Comparison of ENCODE assay signal across 8 cellular contexts in genomic region chr9:132769895-132770774, GRCh38.
DNase-seq lines count a peak whose midpoint lies in the region; ATAC-seq, FAIRE-seq and TF ChIP-seq lines count a peak whose summit lies in the region.

No MANE protein-coding gene starts in this region.

- H3K4me3 ChIP-seq in Panc1 (ENCODE audit: low read depth in 2 of 2, low read length in 2 of 2) (peak overlapping the region; percentile 58 to 83), gastroesophageal sphincter (peak overlapping the region; percentile 72 to 77), neuronal stem cell (ENCODE audit: low read length in 2 of 2) (peak overlapping the region; percentile 47 to 81)

- H2BK15ac ChIP-seq in neuronal stem cell (ENCODE audit: low read length): peak overlapping the region; percentile 51

- no peak overlapping the region for H4K8ac ChIP-seq in neuronal stem cell (ENCODE audit: low read depth, low read length)

- H2AFZ ChIP-seq in neuronal stem cell (ENCODE audit: low read length): peak overlapping the region; percentile 85

- no peak overlapping the region for H3K4ac ChIP-seq in neuronal stem cell (ENCODE audit: low read length)

- WGBS in gastroesophageal sphincter (ENCODE audit: low coverage in 1 of 2), 2 donors: 0 to 4% methylated on average over 3 to 8 of the region's 54 CpGs
- no CpG with 5 or more reads among the region's 54 CpGs for WGBS in neuronal stem cell (ENCODE audit: extremely low coverage in 2 of 2, insufficient read length in 2 of 2, insufficient replicate concordance in 1 of 2), 2 donors

- peak; percentile 66 for FAIRE-seq in GM12892 (lab: Jason Lieb, UNC)

- H3K4me2 ChIP-seq in neuronal stem cell (ENCODE audit: insufficient read depth, low read length, poor library complexity, severe bottlenecking): peak overlapping the region; percentile 92

- peak overlapping the region; percentile 78 for H2BK120ac ChIP-seq in neuronal stem cell (ENCODE audit: low read depth, low read length)

- no TSS peak for BruUV-seq in Panc1 (replicated peaks; lab: Mats Ljungman, UMichigan)

- ATAC-seq in HG02981 (IDR thresholded peaks at IDR 0.05; ENCODE audit: unreplicated experiment) (peak; percentile 40), Panc1 (peak; percentile 82), gastroesophageal sphincter (peak; percentile 78), HG03460 (IDR thresholded peaks at IDR 0.05; ENCODE audit: unreplicated experiment) (no peak)

- no peak overlapping the region for H3K23ac ChIP-seq in neuronal stem cell (ENCODE audit: low read depth, low read length, poor library complexity)

- TF ChIP-seq CTCF in Panc1 (IDR thresholded peaks at IDR 0.05) (no peak), gastroesophageal sphincter (IDR thresholded peaks at IDR 0.05) (no peak)

- TF ChIP-seq POLR2A in GM12892 (IDR thresholded peaks at IDR 0.05; ENCODE audit: low read depth, low read length) (peak; percentile 70), gastroesophageal sphincter (IDR thresholded peaks at IDR 0.05) (peak in 1 of 2 donors; percentile 40)

- peak overlapping the region; percentile 92 for H3K18ac ChIP-seq in neuronal stem cell (ENCODE audit: low read length)

- POLR2A ChIA-PET in Panc1 (lab: Charles Lee): no interaction called here

- H3K36me3 ChIP-seq in Panc1 (ENCODE audit: control insufficient read depth, insufficient read depth, low read length) (no peaks in the 10 kb centered on the region), gastroesophageal sphincter (no peaks in the 10 kb centered on the region), neuronal stem cell (replicated peaks in 1 of 2; ENCODE audit: control insufficient read depth in 2 of 2, insufficient read depth in 2 of 2, low read length in 2 of 2) (no peaks in the 10 kb centered on the region)

- H4K91ac ChIP-seq in neuronal stem cell (ENCODE audit: low read depth, low read length, poor library complexity): no peak overlapping the region

- H3K27ac ChIP-seq in Panc1 (ENCODE audit: low read length): peak overlapping the region; percentile 80
- H3K27ac ChIP-seq in gastroesophageal sphincter: peak overlapping the region; percentile 12 to 82 (median 81)
- no peak overlapping the region for H3K27ac ChIP-seq in neuronal stem cell (replicated peaks; ENCODE audit: low read length)
- H3K27ac ChIP-seq in substantia nigra (ENCODE audit: low read depth, low read length, poor library complexity, severe bottlenecking): peak overlapping the region; percentile 52

- peak overlapping the region; percentile 1 for H2AK5ac ChIP-seq in neuronal stem cell (ENCODE audit: low read depth, low read length)

- H3K4me1 ChIP-seq in Panc1 (ENCODE audit: control insufficient read depth, insufficient read depth, low read length) (no peaks in the 10 kb centered on the region), gastroesophageal sphincter (peaks cover 0 to 21% (median 7%) of the 10 kb centered on the region in 3 donors), neuronal stem cell (ENCODE audit: control insufficient read depth in 2 of 2, insufficient read depth in 1 of 2, low read depth in 1 of 2, low read length in 2 of 2) (peaks cover 9 to 10% of the 10 kb centered on the region in 2 donors)

- H3K27me3 ChIP-seq in Panc1 (ENCODE audit: control insufficient read depth, insufficient read depth, low read length) (no peaks in the 10 kb centered on the region), gastroesophageal sphincter (no peaks in the 10 kb centered on the region), neuronal stem cell (ENCODE audit: control insufficient read depth in 3 of 3, insufficient read depth in 3 of 3, low read depth in 1 of 3, low read length in 3 of 3) (peaks cover 0 to 3% (median 0%) of the 10 kb centered on the region in 3 experiments)

- TF ChIP-seq EP300 in gastroesophageal sphincter (IDR thresholded peaks at IDR 0.05): no peak

- DNase-seq in GM12892 (ENCODE audit: insufficient read length) (peak; percentile 74), Panc1 (ENCODE audit: low read depth, low spot score) (no peak), neuronal stem cell (ENCODE audit: low spot score) (peak; percentile 48), substantia nigra (lab: John Stamatoyannopoulos, UW) (peak in 23 of 49 donors; percentile 10 to 59 (median 31))
- peak; percentile 86 for DNase-seq in activated effector memory CD4-positive, alpha-beta T cell treated with anti-CD3 and anti-CD28 coated beads, Interleukin-2, amount 50 U/mL, for 16 hours

- H2BK12ac ChIP-seq in neuronal stem cell (ENCODE audit: low read length): no peak overlapping the region

- CTCF ChIA-PET in Panc1 (lab: Charles Lee): interaction anchor here (0.6 kb wide), 1 partner anchor 42 kb away, joined by 3 read pairs; no protein-coding TSS in a partner anchor

- in situ Hi-C loops in Panc1 (cut with HindIII; ENCODE audit: low pct_unique_long_range_greater_than_20kb, low sequenced_read_pairs): no loop called here

- no peak overlapping the region for H3K14ac ChIP-seq in neuronal stem cell (ENCODE audit: low read length)

- no peaks in the 10 kb centered on the region for H3K79me1 ChIP-seq in neuronal stem cell (ENCODE audit: low read depth, low read length)

- no peaks in the 10 kb centered on the region for H3K9me3 ChIP-seq in Panc1 (ENCODE audit: control insufficient read depth, insufficient read depth, low read depth, low read length)
- H3K9me3 ChIP-seq in gastroesophageal sphincter: no peaks in the 10 kb centered on the region
- peaks cover 0 to 3% of the 10 kb centered on the region in 2 donors for H3K9me3 ChIP-seq in neuronal stem cell (replicated peaks in 1 of 2; ENCODE audit: control insufficient read depth in 2 of 2, insufficient read depth in 1 of 2, low read depth in 1 of 2, low read length in 2 of 2)

- intact Hi-C loops in Panc1 (cut with micrococcal nuclease; ENCODE audit: unreplicated experiment): no loop called here

- peak overlapping the region; percentile 89 for H3K9ac ChIP-seq in neuronal stem cell (ENCODE audit: low read depth, low read length, poor library complexity)

- no peak overlapping the region for H2BK5ac ChIP-seq in neuronal stem cell (ENCODE audit: low read length)
